In the genomic region with DNA sequence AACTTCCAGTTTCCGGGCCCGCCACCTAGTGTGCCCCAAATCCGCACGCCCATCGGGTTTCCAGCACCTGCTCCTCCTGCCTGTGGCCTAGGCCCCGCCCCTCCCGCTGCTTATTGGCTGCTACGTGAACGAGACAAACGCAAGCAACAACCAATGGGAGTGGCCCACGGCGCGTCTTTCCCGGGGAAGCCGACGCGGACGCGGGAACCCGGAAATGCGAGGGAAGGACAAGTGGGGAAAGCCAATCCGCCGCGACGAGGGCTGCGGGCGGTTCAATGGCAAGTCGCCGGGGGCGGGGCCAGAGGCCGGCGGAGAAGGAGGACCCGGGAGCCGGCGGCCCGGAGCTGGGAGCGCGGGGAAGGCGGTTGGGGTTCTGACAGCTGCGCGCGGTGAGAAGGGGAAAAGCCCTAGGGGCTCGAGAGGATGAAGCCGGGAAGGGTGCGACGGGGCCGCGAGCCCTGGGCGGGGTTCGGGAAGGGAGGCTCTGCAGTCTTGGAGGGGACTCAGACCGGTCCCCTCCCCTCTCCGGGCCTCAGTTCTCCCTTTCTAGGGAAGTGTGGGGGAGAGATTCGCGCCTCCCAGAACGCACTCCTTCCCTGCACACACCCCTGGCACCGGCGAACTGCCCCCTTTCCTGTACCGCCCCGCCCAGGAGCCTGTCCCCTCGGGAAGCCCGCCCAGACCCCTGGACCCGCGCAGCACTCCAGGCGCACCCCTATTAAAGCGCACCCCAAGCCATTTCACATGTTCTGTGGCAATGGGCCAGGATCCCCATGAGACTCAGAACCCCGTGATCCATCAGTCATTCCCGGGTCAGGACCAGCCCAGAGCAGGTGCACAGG, we compare ENCODE assay signal across 1 cellular context.
A peak's percentile ranks its signal among the peaks of the same experiment; 100 is the strongest.
TF ChIP-seq lines count a peak whose summit lies in the region.

A gene (plus strand): TSS at position 305 of the 842 bp plus-strand sequence. CDS start 1,696 bp downstream, outside the sequence.

TF ChIP-seq in HepG2, 621 proteins besides CTCF, POLR2A, EP300 and RAD21 (continued from another document and continues in another):
- peak in 1 of 2 experiments; percentile 56; a peak in 1 of 4 replicates for TF ChIP-seq KLF16 (CRISPR knock-in tag; IDR thresholded peaks at IDR 0.05)
- no peak for TF ChIP-seq PRPF4 (IDR thresholded peaks at IDR 0.05; ENCODE audit: low read depth, low read length, poor library complexity, severe bottlenecking)
- TF ChIP-seq ATF7 (IDR thresholded peaks at IDR 0.05) = no peak
- TF ChIP-seq ATF7 (CRISPR knock-in tag; IDR thresholded peaks at IDR 0.05) = no peak
- TF ChIP-seq KLF11 (CRISPR knock-in tag; IDR thresholded peaks at IDR 0.05) = no peak
- no peak for TF ChIP-seq KDM1A (CRISPR knock-in tag; IDR thresholded peaks at IDR 0.05)
- no peak for TF ChIP-seq ZNF460 (CRISPR knock-in tag; IDR thresholded peaks at IDR 0.05; ENCODE audit: borderline replicate concordance)
- TF ChIP-seq SAP130 (CRISPR knock-in tag; IDR thresholded peaks at IDR 0.05; ENCODE audit: low read depth) = peak; percentile 95
- no peak for TF ChIP-seq ZNF570 (CRISPR knock-in tag; IDR thresholded peaks at IDR 0.05; ENCODE audit: borderline replicate concordance)
- no peak for TF ChIP-seq ZNF343 (CRISPR knock-in tag; IDR thresholded peaks at IDR 0.05)
- TF ChIP-seq ZNF263 (CRISPR knock-in tag; IDR thresholded peaks at IDR 0.05) = no peak
- TF ChIP-seq ZNF598 (CRISPR knock-in tag; IDR thresholded peaks at IDR 0.05; ENCODE audit: borderline replicate concordance) = no peak
- TF ChIP-seq ZNF552 (CRISPR knock-in tag; IDR thresholded peaks at IDR 0.05; ENCODE audit: borderline replicate concordance) = no peak
- peak; percentile 55; the same call in 1 of the 2 replicates for TF ChIP-seq KDM2A (CRISPR knock-in tag; IDR thresholded peaks at IDR 0.05; ENCODE audit: borderline replicate concordance, low read depth)
- TF ChIP-seq, protein P1, sequence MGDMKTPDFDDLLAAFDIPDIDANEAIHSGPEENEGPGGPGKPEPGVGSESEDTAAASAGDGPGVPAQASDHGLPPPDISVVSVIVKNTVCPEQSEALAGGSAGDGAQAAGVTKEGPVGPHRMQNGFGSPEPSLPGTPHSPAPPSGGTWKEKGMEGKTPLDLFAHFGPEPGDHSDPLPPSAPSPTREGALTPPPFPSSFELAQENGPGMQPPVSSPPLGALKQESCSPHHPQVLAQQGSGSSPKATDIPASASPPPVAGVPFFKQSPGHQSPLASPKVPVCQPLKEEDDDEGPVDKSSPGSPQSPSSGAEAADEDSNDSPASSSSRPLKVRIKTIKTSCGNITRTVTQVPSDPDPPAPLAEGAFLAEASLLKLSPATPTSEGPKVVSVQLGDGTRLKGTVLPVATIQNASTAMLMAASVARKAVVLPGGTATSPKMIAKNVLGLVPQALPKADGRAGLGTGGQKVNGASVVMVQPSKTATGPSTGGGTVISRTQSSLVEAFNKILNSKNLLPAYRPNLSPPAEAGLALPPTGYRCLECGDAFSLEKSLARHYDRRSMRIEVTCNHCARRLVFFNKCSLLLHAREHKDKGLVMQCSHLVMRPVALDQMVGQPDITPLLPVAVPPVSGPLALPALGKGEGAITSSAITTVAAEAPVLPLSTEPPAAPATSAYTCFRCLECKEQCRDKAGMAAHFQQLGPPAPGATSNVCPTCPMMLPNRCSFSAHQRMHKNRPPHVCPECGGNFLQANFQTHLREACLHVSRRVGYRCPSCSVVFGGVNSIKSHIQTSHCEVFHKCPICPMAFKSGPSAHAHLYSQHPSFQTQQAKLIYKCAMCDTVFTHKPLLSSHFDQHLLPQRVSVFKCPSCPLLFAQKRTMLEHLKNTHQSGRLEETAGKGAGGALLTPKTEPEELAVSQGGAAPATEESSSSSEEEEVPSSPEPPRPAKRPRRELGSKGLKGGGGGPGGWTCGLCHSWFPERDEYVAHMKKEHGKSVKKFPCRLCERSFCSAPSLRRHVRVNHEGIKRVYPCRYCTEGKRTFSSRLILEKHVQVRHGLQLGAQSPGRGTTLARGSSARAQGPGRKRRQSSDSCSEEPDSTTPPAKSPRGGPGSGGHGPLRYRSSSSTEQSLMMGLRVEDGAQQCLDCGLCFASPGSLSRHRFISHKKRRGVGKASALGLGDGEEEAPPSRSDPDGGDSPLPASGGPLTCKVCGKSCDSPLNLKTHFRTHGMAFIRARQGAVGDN (CRISPR knock-in tag; IDR thresholded peaks at IDR 0.05) = peak; percentile 84
- TF ChIP-seq, protein P2, sequence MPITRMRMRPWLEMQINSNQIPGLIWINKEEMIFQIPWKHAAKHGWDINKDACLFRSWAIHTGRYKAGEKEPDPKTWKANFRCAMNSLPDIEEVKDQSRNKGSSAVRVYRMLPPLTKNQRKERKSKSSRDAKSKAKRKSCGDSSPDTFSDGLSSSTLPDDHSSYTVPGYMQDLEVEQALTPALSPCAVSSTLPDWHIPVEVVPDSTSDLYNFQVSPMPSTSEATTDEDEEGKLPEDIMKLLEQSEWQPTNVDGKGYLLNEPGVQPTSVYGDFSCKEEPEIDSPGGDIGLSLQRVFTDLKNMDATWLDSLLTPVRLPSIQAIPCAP (CRISPR knock-in tag; IDR thresholded peaks at IDR 0.05; ENCODE audit: low read depth) = no peak
- TF ChIP-seq, protein P3, sequence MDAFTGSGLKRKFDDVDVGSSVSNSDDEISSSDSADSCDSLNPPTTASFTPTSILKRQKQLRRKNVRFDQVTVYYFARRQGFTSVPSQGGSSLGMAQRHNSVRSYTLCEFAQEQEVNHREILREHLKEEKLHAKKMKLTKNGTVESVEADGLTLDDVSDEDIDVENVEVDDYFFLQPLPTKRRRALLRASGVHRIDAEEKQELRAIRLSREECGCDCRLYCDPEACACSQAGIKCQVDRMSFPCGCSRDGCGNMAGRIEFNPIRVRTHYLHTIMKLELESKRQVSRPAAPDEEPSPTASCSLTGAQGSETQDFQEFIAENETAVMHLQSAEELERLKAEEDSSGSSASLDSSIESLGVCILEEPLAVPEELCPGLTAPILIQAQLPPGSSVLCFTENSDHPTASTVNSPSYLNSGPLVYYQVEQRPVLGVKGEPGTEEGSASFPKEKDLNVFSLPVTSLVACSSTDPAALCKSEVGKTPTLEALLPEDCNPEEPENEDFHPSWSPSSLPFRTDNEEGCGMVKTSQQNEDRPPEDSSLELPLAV (CRISPR knock-in tag; conservative IDR thresholded peaks at IDR 0.05; ENCODE audit: low read depth) = no peak
- no peak for TF ChIP-seq ISL2 (CRISPR knock-in tag; IDR thresholded peaks at IDR 0.05)
- no peak for TF ChIP-seq FLYWCH1 (CRISPR knock-in tag; IDR thresholded peaks at IDR 0.05)
- TF ChIP-seq, protein P4, sequence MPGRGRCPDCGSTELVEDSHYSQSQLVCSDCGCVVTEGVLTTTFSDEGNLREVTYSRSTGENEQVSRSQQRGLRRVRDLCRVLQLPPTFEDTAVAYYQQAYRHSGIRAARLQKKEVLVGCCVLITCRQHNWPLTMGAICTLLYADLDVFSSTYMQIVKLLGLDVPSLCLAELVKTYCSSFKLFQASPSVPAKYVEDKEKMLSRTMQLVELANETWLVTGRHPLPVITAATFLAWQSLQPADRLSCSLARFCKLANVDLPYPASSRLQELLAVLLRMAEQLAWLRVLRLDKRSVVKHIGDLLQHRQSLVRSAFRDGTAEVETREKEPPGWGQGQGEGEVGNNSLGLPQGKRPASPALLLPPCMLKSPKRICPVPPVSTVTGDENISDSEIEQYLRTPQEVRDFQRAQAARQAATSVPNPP (CRISPR knock-in tag; IDR thresholded peaks at IDR 0.05) = no peak
- no peak for TF ChIP-seq ZNF432 (CRISPR knock-in tag; IDR thresholded peaks at IDR 0.05; ENCODE audit: borderline replicate concordance)
- TF ChIP-seq SAFB2 (CRISPR knock-in tag; IDR thresholded peaks at IDR 0.05; ENCODE audit: borderline replicate concordance, low read depth) = no peak
- TF ChIP-seq ZNF17 (CRISPR knock-in tag; IDR thresholded peaks at IDR 0.05) = no peak
- TF ChIP-seq ZNF773 (CRISPR knock-in tag; IDR thresholded peaks at IDR 0.05; ENCODE audit: borderline replicate concordance) = no peak
- TF ChIP-seq ZNF451 (CRISPR knock-in tag; IDR thresholded peaks at IDR 0.05) = no peak; the same call in 1 of the 2 replicates
- TF ChIP-seq, protein P5, sequence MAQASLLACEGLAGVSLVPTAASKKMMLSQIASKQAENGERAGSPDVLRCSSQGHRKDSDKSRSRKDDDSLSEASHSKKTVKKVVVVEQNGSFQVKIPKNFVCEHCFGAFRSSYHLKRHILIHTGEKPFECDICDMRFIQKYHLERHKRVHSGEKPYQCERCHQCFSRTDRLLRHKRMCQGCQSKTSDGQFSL (CRISPR knock-in tag; IDR thresholded peaks at IDR 0.05) = no peak
- 0 out of 2 replicates have a peak, but pooled peaks have one; percentile 29 for TF ChIP-seq ZNF766 (CRISPR knock-in tag; IDR thresholded peaks at IDR 0.05; ENCODE audit: borderline replicate concordance)
- TF ChIP-seq ZNF577 (CRISPR knock-in tag; IDR thresholded peaks at IDR 0.05; ENCODE audit: borderline replicate concordance, low read depth) = no peak
- no peak for TF ChIP-seq ZNF670 (CRISPR knock-in tag; IDR thresholded peaks at IDR 0.05; ENCODE audit: borderline replicate concordance)
- TF ChIP-seq, protein P6, sequence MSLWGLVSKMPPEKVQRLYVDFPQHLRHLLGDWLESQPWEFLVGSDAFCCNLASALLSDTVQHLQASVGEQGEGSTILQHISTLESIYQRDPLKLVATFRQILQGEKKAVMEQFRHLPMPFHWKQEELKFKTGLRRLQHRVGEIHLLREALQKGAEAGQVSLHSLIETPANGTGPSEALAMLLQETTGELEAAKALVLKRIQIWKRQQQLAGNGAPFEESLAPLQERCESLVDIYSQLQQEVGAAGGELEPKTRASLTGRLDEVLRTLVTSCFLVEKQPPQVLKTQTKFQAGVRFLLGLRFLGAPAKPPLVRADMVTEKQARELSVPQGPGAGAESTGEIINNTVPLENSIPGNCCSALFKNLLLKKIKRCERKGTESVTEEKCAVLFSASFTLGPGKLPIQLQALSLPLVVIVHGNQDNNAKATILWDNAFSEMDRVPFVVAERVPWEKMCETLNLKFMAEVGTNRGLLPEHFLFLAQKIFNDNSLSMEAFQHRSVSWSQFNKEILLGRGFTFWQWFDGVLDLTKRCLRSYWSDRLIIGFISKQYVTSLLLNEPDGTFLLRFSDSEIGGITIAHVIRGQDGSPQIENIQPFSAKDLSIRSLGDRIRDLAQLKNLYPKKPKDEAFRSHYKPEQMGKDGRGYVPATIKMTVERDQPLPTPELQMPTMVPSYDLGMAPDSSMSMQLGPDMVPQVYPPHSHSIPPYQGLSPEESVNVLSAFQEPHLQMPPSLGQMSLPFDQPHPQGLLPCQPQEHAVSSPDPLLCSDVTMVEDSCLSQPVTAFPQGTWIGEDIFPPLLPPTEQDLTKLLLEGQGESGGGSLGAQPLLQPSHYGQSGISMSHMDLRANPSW (CRISPR knock-in tag; IDR thresholded peaks at IDR 0.05; ENCODE audit: borderline replicate concordance) = no peak
- TF ChIP-seq EEA1 (CRISPR knock-in tag; IDR thresholded peaks at IDR 0.05; ENCODE audit: borderline replicate concordance) = no peak
- no peak for TF ChIP-seq FOSL1 (CRISPR knock-in tag; IDR thresholded peaks at IDR 0.05; ENCODE audit: borderline replicate concordance)
- TF ChIP-seq ATAD3A (CRISPR knock-in tag; IDR thresholded peaks at IDR 0.05) = no peak
- no peak for TF ChIP-seq TGIF2 (CRISPR knock-in tag; IDR thresholded peaks at IDR 0.05)
- no peak for TF ChIP-seq SRSF9 (IDR thresholded peaks at IDR 0.05; ENCODE audit: borderline replicate concordance, insufficient read depth, low read depth, low read length, poor library complexity, severe bottlenecking)
- no peak for TF ChIP-seq ZNF7 (CRISPR knock-in tag; IDR thresholded peaks at IDR 0.05)
- no peak for TF ChIP-seq SMC3 (IDR thresholded peaks at IDR 0.05; ENCODE audit: low read length)
- TF ChIP-seq, protein P7, sequence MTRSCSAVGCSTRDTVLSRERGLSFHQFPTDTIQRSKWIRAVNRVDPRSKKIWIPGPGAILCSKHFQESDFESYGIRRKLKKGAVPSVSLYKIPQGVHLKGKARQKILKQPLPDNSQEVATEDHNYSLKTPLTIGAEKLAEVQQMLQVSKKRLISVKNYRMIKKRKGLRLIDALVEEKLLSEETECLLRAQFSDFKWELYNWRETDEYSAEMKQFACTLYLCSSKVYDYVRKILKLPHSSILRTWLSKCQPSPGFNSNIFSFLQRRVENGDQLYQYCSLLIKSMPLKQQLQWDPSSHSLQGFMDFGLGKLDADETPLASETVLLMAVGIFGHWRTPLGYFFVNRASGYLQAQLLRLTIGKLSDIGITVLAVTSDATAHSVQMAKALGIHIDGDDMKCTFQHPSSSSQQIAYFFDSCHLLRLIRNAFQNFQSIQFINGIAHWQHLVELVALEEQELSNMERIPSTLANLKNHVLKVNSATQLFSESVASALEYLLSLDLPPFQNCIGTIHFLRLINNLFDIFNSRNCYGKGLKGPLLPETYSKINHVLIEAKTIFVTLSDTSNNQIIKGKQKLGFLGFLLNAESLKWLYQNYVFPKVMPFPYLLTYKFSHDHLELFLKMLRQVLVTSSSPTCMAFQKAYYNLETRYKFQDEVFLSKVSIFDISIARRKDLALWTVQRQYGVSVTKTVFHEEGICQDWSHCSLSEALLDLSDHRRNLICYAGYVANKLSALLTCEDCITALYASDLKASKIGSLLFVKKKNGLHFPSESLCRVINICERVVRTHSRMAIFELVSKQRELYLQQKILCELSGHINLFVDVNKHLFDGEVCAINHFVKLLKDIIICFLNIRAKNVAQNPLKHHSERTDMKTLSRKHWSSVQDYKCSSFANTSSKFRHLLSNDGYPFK (CRISPR knock-in tag; IDR thresholded peaks at IDR 0.05; ENCODE audit: borderline replicate concordance) = no peak
- TF ChIP-seq, protein P8, sequence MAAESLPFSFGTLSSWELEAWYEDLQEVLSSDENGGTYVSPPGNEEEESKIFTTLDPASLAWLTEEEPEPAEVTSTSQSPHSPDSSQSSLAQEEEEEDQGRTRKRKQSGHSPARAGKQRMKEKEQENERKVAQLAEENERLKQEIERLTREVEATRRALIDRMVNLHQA (CRISPR knock-in tag; IDR thresholded peaks at IDR 0.05) = no peak
- TF ChIP-seq PHB2 (IDR thresholded peaks at IDR 0.05; ENCODE audit: partially characterized antibody) = no peak
- TF ChIP-seq JUN (CRISPR knock-in tag; IDR thresholded peaks at IDR 0.05) = no peak
- no peak for TF ChIP-seq ZNF749 (CRISPR knock-in tag; IDR thresholded peaks at IDR 0.05; ENCODE audit: borderline replicate concordance)
- no peak for TF ChIP-seq ZBTB7A (CRISPR knock-in tag; IDR thresholded peaks at IDR 0.05)
- TF ChIP-seq MIXL1 (CRISPR knock-in tag; IDR thresholded peaks at IDR 0.05) = no peak
- TF ChIP-seq, protein P9, sequence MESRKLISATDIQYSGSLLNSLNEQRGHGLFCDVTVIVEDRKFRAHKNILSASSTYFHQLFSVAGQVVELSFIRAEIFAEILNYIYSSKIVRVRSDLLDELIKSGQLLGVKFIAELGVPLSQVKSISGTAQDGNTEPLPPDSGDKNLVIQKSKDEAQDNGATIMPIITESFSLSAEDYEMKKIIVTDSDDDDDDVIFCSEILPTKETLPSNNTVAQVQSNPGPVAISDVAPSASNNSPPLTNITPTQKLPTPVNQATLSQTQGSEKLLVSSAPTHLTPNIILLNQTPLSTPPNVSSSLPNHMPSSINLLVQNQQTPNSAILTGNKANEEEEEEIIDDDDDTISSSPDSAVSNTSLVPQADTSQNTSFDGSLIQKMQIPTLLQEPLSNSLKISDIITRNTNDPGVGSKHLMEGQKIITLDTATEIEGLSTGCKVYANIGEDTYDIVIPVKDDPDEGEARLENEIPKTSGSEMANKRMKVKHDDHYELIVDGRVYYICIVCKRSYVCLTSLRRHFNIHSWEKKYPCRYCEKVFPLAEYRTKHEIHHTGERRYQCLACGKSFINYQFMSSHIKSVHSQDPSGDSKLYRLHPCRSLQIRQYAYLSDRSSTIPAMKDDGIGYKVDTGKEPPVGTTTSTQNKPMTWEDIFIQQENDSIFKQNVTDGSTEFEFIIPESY (CRISPR knock-in tag; IDR thresholded peaks at IDR 0.05) = no peak
- no peak for TF ChIP-seq CEBPB (IDR thresholded peaks at IDR 0.05; ENCODE audit: borderline replicate concordance, low read depth, low read length)
- TF ChIP-seq ZNF383 (CRISPR knock-in tag; IDR thresholded peaks at IDR 0.05; ENCODE audit: borderline replicate concordance) = no peak
- TF ChIP-seq NAIF1 (CRISPR knock-in tag; IDR thresholded peaks at IDR 0.05; ENCODE audit: borderline replicate concordance) = no peak
- TF ChIP-seq ZBTB38 (CRISPR knock-in tag; IDR thresholded peaks at IDR 0.05) = no peak
